In the genomic region with DNA sequence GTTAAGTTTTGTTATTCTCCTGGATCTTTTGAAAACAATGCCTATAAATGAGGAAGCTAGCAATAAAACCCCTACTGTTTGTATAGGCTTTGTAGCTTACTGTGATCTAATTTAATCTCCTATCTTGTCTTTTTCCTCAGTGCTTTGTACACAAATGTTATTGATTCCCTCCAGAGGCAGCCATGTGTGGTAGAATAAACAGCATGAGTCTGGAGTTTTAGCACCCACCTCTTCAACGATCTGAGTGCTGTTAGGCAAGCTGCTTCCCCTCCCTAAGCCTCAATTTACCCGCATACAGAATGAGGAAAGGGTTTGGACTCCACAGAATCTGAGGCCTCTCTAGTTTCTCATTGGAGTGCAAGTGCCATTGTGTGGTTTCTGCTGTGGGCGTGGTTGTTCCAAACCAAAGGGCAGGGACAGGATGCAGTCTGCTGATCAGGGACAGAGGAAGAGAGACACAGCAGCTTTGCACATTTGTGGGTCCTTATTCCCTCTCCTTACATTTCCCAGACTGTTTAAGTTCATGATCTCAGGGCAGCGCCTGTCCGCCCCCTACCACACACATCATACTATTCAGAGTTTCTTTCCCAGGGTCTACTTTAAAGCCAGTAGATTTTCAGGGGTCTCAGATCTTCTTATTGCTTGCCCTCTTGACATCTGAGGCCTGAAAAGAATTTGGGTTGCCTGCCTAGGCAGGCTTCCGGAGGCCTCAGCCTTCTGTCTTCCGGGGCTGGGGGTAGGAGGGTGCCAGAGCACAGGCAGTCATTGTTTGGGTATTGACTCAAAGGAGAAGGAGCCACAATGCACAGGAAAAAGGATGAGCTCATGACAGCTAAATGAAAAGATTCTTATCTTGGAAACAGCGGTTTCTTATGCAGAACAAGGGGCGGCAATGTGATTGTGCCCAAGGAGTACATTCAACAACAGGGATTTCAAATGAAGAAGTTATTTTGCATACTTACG, we compare ENCODE assay signal across 8 cellular contexts.
DNase-seq lines count a peak whose midpoint lies in the region; ATAC-seq and TF ChIP-seq lines count a peak whose summit lies in the region.

No MANE protein-coding gene starts in this region.

- H3K27me3 ChIP-seq in ovary = no peaks in the 10 kb centered on the region

- peaks cover 2% of the 10 kb centered on the region for H3K9me3 Mint-ChIP-seq in activated CD8-positive, alpha-beta T cell treated with anti-CD3 and anti-CD28 coated beads for 36 hours

- no peaks in the 10 kb centered on the region for H3K36me3 ChIP-seq in ovary

- ATAC-seq in GM18519 (IDR thresholded peaks at IDR 0.05; ENCODE audit: low FRiP score, unreplicated experiment) = peak; percentile 66
- ATAC-seq in HG02588 (IDR thresholded peaks at IDR 0.05; ENCODE audit: unreplicated experiment) = peak; percentile 79
- peak; percentile 89 for ATAC-seq in activated CD8-positive, alpha-beta T cell treated with anti-CD3 and anti-CD28 coated beads for 36 hours

- intact Hi-C loops in activated CD8-positive, alpha-beta T cell treated with anti-CD3 and anti-CD28 coated beads for 36 hours (cut with micrococcal nuclease) = loop anchor here (2.0 to 5.0 kb wide), 4 partner anchors 21 to 255 kb away; a partner anchor contains a TSS
- intact Hi-C loops in ovary (cut with DNase I) = no loop called here

- peak overlapping the region; percentile 98 for H3K27ac Mint-ChIP-seq in activated CD8-positive, alpha-beta T cell treated with anti-CD3 and anti-CD28 coated beads for 36 hours

- POLR2A ChIA-PET in activated CD8-positive, alpha-beta T cell treated with anti-CD3 and anti-CD28 coated beads for 36 hours (lab: Charles Lee) = interaction anchor here (0.7 to 5.2 kb wide), 12 partner anchors 8 to 376 kb away, joined by 3 to 48 read pairs (median 4); a partner anchor contains a TSS

- no peak for TF ChIP-seq CTCF in activated CD8-positive, alpha-beta T cell treated with anti-CD3 and anti-CD28 coated beads for 36 hours (IDR thresholded peaks at IDR 0.05)
- TF ChIP-seq CTCF in ovary (IDR thresholded peaks at IDR 0.05) = no peak

- no peaks in the 10 kb centered on the region for H3K27me3 Mint-ChIP-seq in activated CD8-positive, alpha-beta T cell treated with anti-CD3 and anti-CD28 coated beads for 36 hours

- H3K9me3 ChIP-seq in ovary = no peaks in the 10 kb centered on the region

- no peak overlapping the region for H3K4me3 ChIP-seq in ovary

- H3K27ac ChIP-seq in ovary = no peak overlapping the region

- no peak for TF ChIP-seq POLR2A in ovary (IDR thresholded peaks at IDR 0.05)

- H3K4me1 Mint-ChIP-seq in activated CD8-positive, alpha-beta T cell treated with anti-CD3 and anti-CD28 coated beads for 36 hours (ENCODE audit: low read depth) = peaks cover 83% of the 10 kb centered on the region

- 60 to 67% (median 65%) methylated on average over 10 of the region's 10 CpGs for WGBS in ovary, 3 donors

- H3K36me3 Mint-ChIP-seq in activated CD8-positive, alpha-beta T cell treated with anti-CD3 and anti-CD28 coated beads for 36 hours (ENCODE audit: low read depth) = peaks cover 6% of the 10 kb centered on the region

- no peaks in the 10 kb centered on the region for H3K4me1 ChIP-seq in ovary (ENCODE audit: insufficient read depth)

- TF ChIP-seq EP300 in ovary (IDR thresholded peaks at IDR 0.05) = no peak

- CTCF ChIA-PET in activated CD8-positive, alpha-beta T cell treated with anti-CD3 and anti-CD28 coated beads for 36 hours (lab: Charles Lee) = interaction anchor here (1.3 to 1.9 kb wide), 5 partner anchors 13 to 189 kb away, joined by 3 to 12 read pairs (median 5); a partner anchor contains a TSS

- peak overlapping the region; percentile 52 for H3K4me3 Mint-ChIP-seq in activated CD8-positive, alpha-beta T cell treated with anti-CD3 and anti-CD28 coated beads for 36 hours

- peak; percentile 85 for DNase-seq in NCI-H2029 treated with DMSO at 0.1 percent for 48 hours (lab: John Stamatoyannopoulos, UW)
- peak; percentile 80 for DNase-seq in activated CD8-positive, alpha-beta T cell treated with anti-CD3 and anti-CD28 coated beads for 36 hours
- DNase-seq in germinal center (ENCODE audit: low spot score) = peak; percentile 3
- peak; percentile 18 to 49 for DNase-seq in stimulated activated CD4-positive, alpha-beta T cell treated with anti-CD3 and anti-CD28 coated beads, Interleukin-1b, Interleukin-23, amount 100 ng/mL, for 4 hours (ENCODE audit: low read depth in 2 of 2)
- no peak for DNase-seq in ovary
- DNase-seq in NCI-H1048 (lab: John Stamatoyannopoulos, UW) = no peak

Comparison
In these comparisons a context has a peak if more than half of its experiments do, and no peak if none do; other contexts are left out.
1. DNase-seq: peak in NCI-H2029 treated with DMSO at 0.1 percent for 48 hours (single experiment), activated CD8-positive, alpha-beta T cell treated with anti-CD3 and anti-CD28 coated beads for 36 hours (single experiment), germinal center (single experiment) and stimulated activated CD4-positive, alpha-beta T cell treated with anti-CD3 and anti-CD28 coated beads, Interleukin-1b, Interleukin-23, amount 100 ng/mL, for 4 hours (2 of 2); none in ovary (0 of 5) and NCI-H1048 (single experiment).
2. Peak in every context shown above with its lines, with median percentiles within 50 percentile points of each other: ATAC-seq.